ENCODE assay signal across 22 cellular contexts in the genomic region with DNA sequence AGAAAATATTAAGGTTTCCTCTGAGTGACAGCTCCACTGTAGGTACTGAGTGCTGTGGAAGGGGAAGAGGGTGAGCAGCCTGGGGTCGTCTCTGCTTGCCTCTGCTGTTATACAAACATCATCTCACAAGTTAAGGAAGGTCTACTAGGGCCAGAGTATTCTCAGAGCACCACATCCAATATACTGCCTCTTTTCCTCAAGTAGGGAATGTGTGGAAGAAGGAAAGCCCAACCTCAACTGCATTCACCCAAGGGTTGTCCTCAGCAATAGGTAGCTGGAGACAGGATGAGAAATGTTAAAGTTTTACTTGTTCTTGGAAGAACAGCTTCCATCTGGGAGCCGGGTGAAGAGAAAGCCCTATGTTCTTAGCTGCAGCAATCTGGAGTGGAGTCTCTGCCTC.
"Had no signal": no experiment of that assay in that cellular context is flagged by ENCODE, and none has a peak within 500 bp of the region (broad histone marks: within the 10 kb centered on the region; RNA-seq: fewer than 3 reads in every experiment).

No MANE protein-coding gene starts in this region.

- H3K4me3 ChIP-seq: adrenal gland, breast epithelium had no signal

- H3K4me1 Mint-ChIP-seq: activated CD4-positive, alpha-beta memory T cell treated with anti-CD3 and anti-CD28 coated beads, Interleukin-2, amount 10 ng/mL, durations not matched to agents 7 days and 5 days; activated CD4-positive, alpha-beta T cell treated with anti-CD3 and anti-CD28 coated beads for 36 hours; activated naive CD8-positive, alpha-beta T cell treated with anti-CD3 and anti-CD28 coated beads, Interleukin-2, amount 10 ng/mL, durations not matched to agents 7 days and 5 days; central memory CD8-positive, alpha-beta T cell; T-cell had no signal

- H3K36me3 ChIP-seq: adrenal gland had no signal

- DNase-seq: activated CD4-positive, alpha-beta memory T cell treated with anti-CD3 and anti-CD28 coated beads, Interleukin-2, amount 10 ng/mL, durations not matched to agents 7 days and 5 days; activated CD4-positive, alpha-beta T cell treated with anti-CD3 and anti-CD28 coated beads for 36 hours; activated CD4-positive, alpha-beta T cell treated with anti-CD3 and anti-CD28 coated beads, Interleukin-2, amount 50 U/mL, for 1 hour; activated CD4-positive, CD25-positive, alpha-beta regulatory T cell; activated naive CD4-positive, alpha-beta T cell treated with anti-CD3 and anti-CD28 coated beads, Interleukin-2, amount 50 U/mL, for 16 hours; activated naive CD8-positive, alpha-beta T cell treated with anti-CD3 and anti-CD28 coated beads, Interleukin-2, amount 10 ng/mL, durations not matched to agents 7 days and 5 days; activated T-cell treated with anti-CD3 and anti-CD28 coated beads for 4 hours; activated T-cell treated with anti-CD3 and anti-CD28 coated beads, Interleukin-2, amount 50 U/mL, for 72 hours; adrenal gland; aorta; NCI-H1105 treated with DMSO at 0.1 percent for 48 hours; NCI-H1436 treated with DMSO at 0.1 percent for 48 hours; NCI-H187; NCI-H2081; NCI-H510A treated with DMSO at 0.1 percent for 48 hours; NCI-H774; SIG-M5; T-cell; T-helper 2 cell; T1000 had no signal

- ATAC-seq: activated CD4-positive, alpha-beta T cell treated with anti-CD3 and anti-CD28 coated beads for 36 hours; activated T-cell treated with anti-CD3 and anti-CD28 coated beads, Interleukin-2, amount 50 U/mL, for 72 hours; T-cell had no signal

- H3K36me3 Mint-ChIP-seq: activated naive CD8-positive, alpha-beta T cell treated with anti-CD3 and anti-CD28 coated beads, Interleukin-2, amount 10 ng/mL, durations not matched to agents 7 days and 5 days; T-cell had no signal

- H3K27ac ChIP-seq: adrenal gland, breast epithelium had no signal

- H3K9me3 ChIP-seq: adrenal gland, breast epithelium had no signal

- H3K27me3 Mint-ChIP-seq: activated CD4-positive, alpha-beta memory T cell treated with anti-CD3 and anti-CD28 coated beads, Interleukin-2, amount 10 ng/mL, durations not matched to agents 7 days and 5 days; activated CD4-positive, alpha-beta T cell treated with anti-CD3 and anti-CD28 coated beads for 36 hours; activated naive CD8-positive, alpha-beta T cell treated with anti-CD3 and anti-CD28 coated beads, Interleukin-2, amount 10 ng/mL, durations not matched to agents 7 days and 5 days; central memory CD8-positive, alpha-beta T cell; T-cell had no signal

- H3K4me3 Mint-ChIP-seq: activated CD4-positive, alpha-beta memory T cell treated with anti-CD3 and anti-CD28 coated beads, Interleukin-2, amount 10 ng/mL, durations not matched to agents 7 days and 5 days; activated CD4-positive, alpha-beta T cell treated with anti-CD3 and anti-CD28 coated beads for 36 hours; activated naive CD8-positive, alpha-beta T cell treated with anti-CD3 and anti-CD28 coated beads, Interleukin-2, amount 10 ng/mL, durations not matched to agents 7 days and 5 days; activated T-cell treated with anti-CD3 and anti-CD28 coated beads, Interleukin-2, amount 50 U/mL, for 72 hours; central memory CD8-positive, alpha-beta T cell; T-cell had no signal

- H3K9me3 Mint-ChIP-seq: activated CD4-positive, alpha-beta memory T cell treated with anti-CD3 and anti-CD28 coated beads, Interleukin-2, amount 10 ng/mL, durations not matched to agents 7 days and 5 days had no signal

- H3K27me3 ChIP-seq: adrenal gland, breast epithelium had no signal

- H3K4me1 ChIP-seq: adrenal gland, breast epithelium had no signal

- H3K27ac Mint-ChIP-seq: activated CD4-positive, alpha-beta memory T cell treated with anti-CD3 and anti-CD28 coated beads, Interleukin-2, amount 10 ng/mL, durations not matched to agents 7 days and 5 days; activated CD4-positive, alpha-beta T cell treated with anti-CD3 and anti-CD28 coated beads for 36 hours; activated naive CD8-positive, alpha-beta T cell treated with anti-CD3 and anti-CD28 coated beads, Interleukin-2, amount 10 ng/mL, durations not matched to agents 7 days and 5 days; activated T-cell treated with anti-CD3 and anti-CD28 coated beads, Interleukin-2, amount 50 U/mL, for 72 hours; T-cell had no signal
